Comparison of ENCODE assay signal across 1 cellular context in the genomic region with DNA sequence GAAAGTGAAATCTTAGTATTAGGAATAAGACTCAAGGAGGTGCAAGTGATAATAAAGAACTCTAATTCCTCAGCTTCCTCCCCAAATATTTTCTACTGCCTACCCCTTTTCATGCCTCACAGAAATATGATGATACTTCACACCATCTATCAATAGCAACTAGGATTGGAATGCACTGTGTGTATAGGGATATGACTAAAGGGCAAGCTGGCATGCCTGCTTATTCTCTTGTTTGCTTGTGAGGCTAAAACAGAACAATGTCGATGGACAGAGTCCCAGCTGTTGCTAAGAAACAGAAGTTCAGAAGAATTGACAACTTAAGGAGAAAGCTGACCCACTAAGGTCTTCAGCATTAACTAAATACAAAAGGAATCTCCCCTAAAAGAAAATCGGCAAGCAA.
TF ChIP-seq lines count a peak whose summit lies in the region.

No MANE protein-coding gene starts in this region.

TF ChIP-seq in K562, 482 proteins besides CTCF, POLR2A, EP300 and RAD21:
- TF ChIP-seq NELFE (IDR thresholded peaks at IDR 0.05; ENCODE audit: insufficient read depth, insufficient read length) = no peak
- no peak for TF ChIP-seq PURB (CRISPR knock-in tag; IDR thresholded peaks at IDR 0.05; ENCODE audit: low read depth)
- TF ChIP-seq ILF3 (IDR thresholded peaks at IDR 0.05; ENCODE audit: borderline replicate concordance) = no peak
- peak; percentile 30; the same call in 1 of the 2 replicates for TF ChIP-seq RFX1 (IDR thresholded peaks at IDR 0.05)
TF ChIP-seq in K562: peak in this region for 1.
